Comparison of ENCODE assay signal across 14 cellular contexts in genomic region chr10:106919798-106920382, GRCh38.
DNase-seq lines count a peak whose midpoint lies in the region; ATAC-seq and TF ChIP-seq lines count a peak whose summit lies in the region.
"Had no signal": no experiment of that assay in that cellular context is flagged by ENCODE, and none has a peak within 500 bp of the region (broad histone marks: within the 10 kb centered on the region; RNA-seq: fewer than 3 reads in every experiment).

No MANE protein-coding gene starts in this region.

- no CpG with 5 or more reads among the region's 5 CpGs for WGBS in trophoblast cell (ENCODE audit: extremely low coverage, insufficient coverage, insufficient read length)

- H3K36me3 ChIP-seq in trophoblast cell (ENCODE audit: control insufficient read depth in 1 of 2, insufficient read depth in 2 of 2, low read length in 2 of 2) (no peaks in the 10 kb centered on the region), lower lobe of right lung (no peaks in the 10 kb centered on the region)

- ATAC-seq in GM18517 (IDR thresholded peaks at IDR 0.05; ENCODE audit: unreplicated experiment) (peak; percentile 77), GM21390 (IDR thresholded peaks at IDR 0.05; ENCODE audit: unreplicated experiment) (peak; percentile 79), HG02981 (IDR thresholded peaks at IDR 0.05; ENCODE audit: unreplicated experiment) (peak; percentile 66), HG03575 (IDR thresholded peaks at IDR 0.05; ENCODE audit: extremely low read depth, insufficient number of reproducible peaks, low FRiP score, unreplicated experiment) (peak; percentile 64), lower lobe of right lung (no peak)
- ATAC-seq: activated naive CD8-positive, alpha-beta T cell treated with anti-CD3 and anti-CD28 coated beads, Interleukin-2, amount 50 U/mL, for 24 hours had no signal

- no peak for TF ChIP-seq CTCF in lower lobe of right lung (IDR thresholded peaks at IDR 0.05)

- H2BK5ac ChIP-seq in trophoblast cell (ENCODE audit: low read depth, low read length, poor library complexity) = no peak overlapping the region

- no peak overlapping the region for H2AFZ ChIP-seq in trophoblast cell (ENCODE audit: insufficient read depth, low read length, poor library complexity)
- H2AFZ ChIP-seq: PC-9 had no signal

- no peaks in the 10 kb centered on the region for H3K79me1 ChIP-seq in trophoblast cell (ENCODE audit: low read length)

- no peaks in the 10 kb centered on the region for H3K79me2 ChIP-seq in trophoblast cell (ENCODE audit: control insufficient read depth, insufficient read depth, low read length, poor library complexity)

- no peak overlapping the region for H4K91ac ChIP-seq in trophoblast cell (ENCODE audit: low read depth, low read length)

- no peak overlapping the region for H4K8ac ChIP-seq in trophoblast cell (ENCODE audit: low read depth, low read length)

- DNase-seq in trophoblast cell = no peak
- no peak for DNase-seq in NCI-H345 treated with DMSO at 0.1 percent for 48 hours (lab: John Stamatoyannopoulos, UW; ENCODE audit: unreplicated experiment)
- DNase-seq in DMS79 (lab: John Stamatoyannopoulos, UW) = no peak
- DNase-seq in lower lobe of right lung = no peak
- DNase-seq: activated naive CD8-positive, alpha-beta T cell treated with anti-CD3 and anti-CD28 coated beads, Interleukin-2, amount 50 U/mL, for 24 hours; AML-193; foreskin fibroblast; H9; NCI-H2029 treated with DMSO at 0.1 percent for 48 hours; PC-9 had no signal

- H3K27ac ChIP-seq in trophoblast cell (ENCODE audit: low read depth, low read length) = no peak overlapping the region
- H3K27ac ChIP-seq in lower lobe of right lung = no peak overlapping the region
- H3K27ac ChIP-seq: PC-9 had no signal

- no peak overlapping the region for H3K23ac ChIP-seq in trophoblast cell (ENCODE audit: low read length)

- H3K27me3 ChIP-seq in trophoblast cell (ENCODE audit: insufficient read depth, low read length) = no peaks in the 10 kb centered on the region
- no peaks in the 10 kb centered on the region for H3K27me3 ChIP-seq in lower lobe of right lung (ENCODE audit: low read depth)

- H2AK5ac ChIP-seq in trophoblast cell (ENCODE audit: low read length) = no peak overlapping the region

- no peaks in the 10 kb centered on the region for H3K4me1 ChIP-seq in trophoblast cell (ENCODE audit: control insufficient read depth in 1 of 2, insufficient read depth in 2 of 2, low read length in 2 of 2)
- peaks cover 8% of the 10 kb centered on the region for H3K4me1 ChIP-seq in lower lobe of right lung

- no peak overlapping the region for H3K14ac ChIP-seq in trophoblast cell (ENCODE audit: low read length)

- no peak overlapping the region for H3K4ac ChIP-seq in trophoblast cell (ENCODE audit: low read depth, low read length)

- H3K4me2 ChIP-seq in trophoblast cell (ENCODE audit: low read length) = no peak overlapping the region
- H3K4me2 ChIP-seq: PC-9 had no signal

- H3K9ac ChIP-seq in trophoblast cell (ENCODE audit: low read length) = no peak overlapping the region

- H2BK12ac ChIP-seq in trophoblast cell (ENCODE audit: low read length) = no peak overlapping the region

- no peak overlapping the region for H3K18ac ChIP-seq in trophoblast cell (ENCODE audit: low read length)

- H4K12ac ChIP-seq in trophoblast cell (ENCODE audit: low read depth, low read length) = no peak overlapping the region

- no peaks in the 10 kb centered on the region for H3K9me3 ChIP-seq in trophoblast cell (ENCODE audit: insufficient read depth, low read depth, low read length)
- no peaks in the 10 kb centered on the region for H3K9me3 ChIP-seq in lower lobe of right lung

- intact Hi-C loops in lower lobe of right lung (cut with DNase I) = no loop called here

- H2BK120ac ChIP-seq in trophoblast cell (ENCODE audit: insufficient read depth, low read length, poor library complexity) = no peak overlapping the region

- H3K4me3 ChIP-seq in trophoblast cell (ENCODE audit: low read depth, low read length) (no peak overlapping the region), lower lobe of right lung (no peak overlapping the region)
- H3K4me3 ChIP-seq: PC-9 had no signal

Comparison
In these comparisons a context has a peak if more than half of its experiments do, and no peak if none do; other contexts are left out.
1. ATAC-seq: peak in GM18517 (single experiment), GM21390 (single experiment), HG02981 (single experiment) and HG03575 (single experiment); none in lower lobe of right lung (0 of 2).